ENCODE assay signal across 12 cellular contexts in genomic region chr4:120692964-120693363, GRCh38.
DNase-seq lines count a peak whose midpoint lies in the region; TF ChIP-seq lines count a peak whose summit lies in the region.
"Had no signal": no experiment of that assay in that cellular context is flagged by ENCODE, and none has a peak within 500 bp of the region (broad histone marks: within the 10 kb centered on the region; RNA-seq: fewer than 3 reads in every experiment).

No MANE protein-coding gene starts in this region.

- in situ Hi-C loops in ACHN (cut with HindIII; ENCODE audit: low pct_ligation_motif_present, low pct_unique_long_range_greater_than_20kb, low sequenced_read_pairs): no loop called here

- no peak for TF ChIP-seq CTCF in HFF-Myc (IDR thresholded peaks at IDR 0.05; ENCODE audit: low read depth, low read length, missing control alignments)

- no peak overlapping the region for H3K4me3 ChIP-seq in HFF-Myc (replicated peaks; ENCODE audit: low read depth, low read length)
- H3K4me3 ChIP-seq: spleen had no signal

- DNase-seq in ACHN (peak; percentile 67), HFF-Myc (ENCODE audit: extremely low read depth, low read depth) (peak; percentile 77), amniotic epithelial cell (ENCODE audit: low read depth) (peak; percentile 93), islet precursor cell (peak; percentile 63), GOT3 (lab: John Stamatoyannopoulos, UW) (no peak), OCI-M2 (lab: John Stamatoyannopoulos, UW; ENCODE audit: unreplicated experiment) (no peak)
- DNase-seq in NK-92 treated with Interleukin-12 subunit alpha and Interleukin-12 subunit beta, amount 100 ng/mL, for 24 hours (lab: John Stamatoyannopoulos, UW): no peak
- DNase-seq in stimulated activated CD4-positive, alpha-beta T cell treated with anti-CD3 and anti-CD28 coated beads, Interleukin-4, amount 100 ng/mL, for 4 hours: no peak
- DNase-seq: activated CD8-positive, alpha-beta memory T cell treated with anti-CD3 and anti-CD28 coated beads for 24 hours; CD4-positive, CD25-positive, alpha-beta regulatory T cell; kidney; spleen had no signal

Comparison
In these comparisons a context has a peak if more than half of its experiments do, and no peak if none do; other contexts are left out.
1. DNase-seq: peak in ACHN (single experiment), HFF-Myc (single experiment), amniotic epithelial cell (single experiment) and islet precursor cell (single experiment); none in GOT3 (single experiment), NK-92 treated with Interleukin-12 subunit alpha and Interleukin-12 subunit beta, amount 100 ng/mL, for 24 hours (single experiment), stimulated activated CD4-positive, alpha-beta T cell treated with anti-CD3 and anti-CD28 coated beads, Interleukin-4, amount 100 ng/mL, for 4 hours (0 of 2) and OCI-M2 (single experiment).